Comparison of ENCODE assay signal across 10 cellular contexts in genomic region chr2:206154197-206154596, GRCh38. TPM values are rescaled to one million over a fixed set of nuclear protein-coding genes. Genes with fewer than 3 reads are reported as not detected.
DNase-seq lines count a peak whose midpoint lies in the region; ATAC-seq and TF ChIP-seq lines count a peak whose summit lies in the region.
"Had no signal": no experiment of that assay in that cellular context is flagged by ENCODE, and none has a peak within 500 bp of the region (broad histone marks: within the 10 kb centered on the region; RNA-seq: fewer than 3 reads in every experiment).

No MANE protein-coding gene starts in this region.

- peak; percentile 34 for TF ChIP-seq CTCF in GM13976 (IDR thresholded peaks at IDR 0.05; ENCODE audit: borderline replicate concordance, control extremely low read depth, extremely low read depth, insufficient read depth, missing control alignments)

- no peak for DNase-seq in GM13976 (ENCODE audit: low spot score)
- peak; percentile 41 for DNase-seq in RKO (ENCODE audit: low spot score)
- no peak for DNase-seq in memory B cell (ENCODE audit: low spot score in 2 of 2)
- no peak for DNase-seq in central memory CD4-positive, alpha-beta T cell
- no peak for DNase-seq in stimulated activated CD4-positive, alpha-beta T cell treated with anti-CD3 and anti-CD28 coated beads, Interleukin-1b, Interleukin-23, amount 100 ng/mL, for 48 hours
- no peak for DNase-seq in COLO668 (lab: John Stamatoyannopoulos, UW; ENCODE audit: unreplicated experiment)
- DNase-seq: aorta, SHP77 had no signal

- peak overlapping the region; percentile 11 for H3K27ac Mint-ChIP-seq in memory B cell

- ATAC-seq in HG03060 (IDR thresholded peaks at IDR 0.05; ENCODE audit: low read depth, unreplicated experiment): peak; percentile 70
- no peak for ATAC-seq in memory B cell (ENCODE audit: low read depth)
- no peak for ATAC-seq in esophagus mucosa

- H3K4me1 Mint-ChIP-seq in memory B cell: peaks cover 18% of the 10 kb centered on the region

- in situ Hi-C loops in GM13976 (cut with MboI; ENCODE audit: low sequenced_read_pairs, unreplicated experiment): no loop called here

- H3K27me3 Mint-ChIP-seq in memory B cell: no peaks in the 10 kb centered on the region

- H3K36me3 Mint-ChIP-seq in memory B cell: peaks cover 14% of the 10 kb centered on the region

- H3K9me3 Mint-ChIP-seq in memory B cell: peaks cover 2% of the 10 kb centered on the region

- H3K4me3 Mint-ChIP-seq in memory B cell: no peak overlapping the region

RNA-seq across cellular contexts. Expression of gene NDUFS1, which starts 5.0 kb away (rescaled TPM):
- total RNA-seq in esophagus mucosa: 81.6 TPM

RNA-seq across cellular contexts. Expression of gene EEF1B2, which starts 5.5 kb away (rescaled TPM):
- total RNA-seq in esophagus mucosa: 732 TPM
